Comparison of ENCODE assay signal across 22 cellular contexts in the genomic region with DNA sequence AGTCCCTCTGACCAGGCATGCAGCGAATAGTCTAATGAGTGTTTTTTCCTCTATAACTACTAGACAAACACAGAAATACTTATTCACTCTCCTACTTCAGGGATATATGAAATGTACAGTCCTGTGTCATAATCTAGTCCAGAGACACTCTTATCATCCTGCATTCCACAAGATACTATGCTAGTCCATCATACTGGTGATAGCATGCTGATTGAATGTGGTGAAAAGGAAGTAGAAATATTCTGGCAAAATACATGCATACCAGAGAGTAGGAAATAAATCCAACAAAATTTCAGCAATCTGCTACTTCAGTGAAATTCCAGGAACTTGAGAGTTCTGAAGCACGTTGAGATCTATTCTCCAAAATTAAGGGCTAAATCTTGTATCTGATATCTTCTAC.
DNase-seq lines count a peak whose midpoint lies in the region; ATAC-seq and TF ChIP-seq lines count a peak whose summit lies in the region.
"Had no signal": no experiment of that assay in that cellular context is flagged by ENCODE, and none has a peak within 500 bp of the region (broad histone marks: within the 10 kb centered on the region; RNA-seq: fewer than 3 reads in every experiment).

No MANE protein-coding gene starts in this region.

- no peak overlapping the region for H3K27ac ChIP-seq in lower lobe of right lung
- H3K27ac ChIP-seq: RWPE1, thyroid gland had no signal

- no peak overlapping the region for H3K27ac Mint-ChIP-seq in type B pancreatic cell
- H3K27ac Mint-ChIP-seq: activated CD4-positive, alpha-beta memory T cell treated with anti-CD3 and anti-CD28 coated beads, Interleukin-2, amount 10 ng/mL, durations not matched to agents 7 days and 5 days; activated naive CD8-positive, alpha-beta T cell; stimulated activated effector memory CD8-positive, alpha-beta T cell treated with anti-CD3 and anti-CD28 coated beads, Interleukin-12 subunit alpha, Interleukin-12 subunit beta, amount 100 ng/mL, for 72 hours; T-helper 1 cell treated with Interleukin-12 subunit alpha and Interleukin-12 subunit beta and Interleukin-4 antibody, amounts not matched to agents 30 μg/mL and 1 μg/mL, for 36 hours had no signal

- in situ Hi-C loops in ACHN (cut with HindIII; ENCODE audit: low pct_ligation_motif_present, low pct_unique_long_range_greater_than_20kb, low sequenced_read_pairs): no loop called here

- H3K4me3 ChIP-seq in AG10803 (ENCODE audit: low read length): no peak overlapping the region
- H3K4me3 ChIP-seq in lower lobe of right lung: no peak overlapping the region
- H3K4me3 ChIP-seq: thyroid gland had no signal

- H3K27me3 ChIP-seq in lower lobe of right lung (ENCODE audit: low read depth): no peaks in the 10 kb centered on the region
- H3K27me3 ChIP-seq: thyroid gland had no signal

- H3K4me1 Mint-ChIP-seq in type B pancreatic cell (ENCODE audit: unreplicated experiment): no peaks in the 10 kb centered on the region
- H3K4me1 Mint-ChIP-seq: activated CD4-positive, alpha-beta memory T cell treated with anti-CD3 and anti-CD28 coated beads, Interleukin-2, amount 10 ng/mL, durations not matched to agents 7 days and 5 days; stimulated activated effector memory CD8-positive, alpha-beta T cell treated with anti-CD3 and anti-CD28 coated beads, Interleukin-12 subunit alpha, Interleukin-12 subunit beta, amount 100 ng/mL, for 72 hours had no signal

- TF ChIP-seq CTCF in AG10803 (conservative IDR thresholded peaks at IDR 0.05; ENCODE audit: low read length) (no peak), lower lobe of right lung (IDR thresholded peaks at IDR 0.05) (no peak), type B pancreatic cell (conservative IDR thresholded peaks at IDR 0.05) (no peak)

- H3K4me1 ChIP-seq in lower lobe of right lung: peaks cover 16% of the 10 kb centered on the region
- H3K4me1 ChIP-seq: thyroid gland had no signal

- H3K9me3 Mint-ChIP-seq in type B pancreatic cell: no peaks in the 10 kb centered on the region
- H3K9me3 Mint-ChIP-seq: activated CD4-positive, alpha-beta memory T cell treated with anti-CD3 and anti-CD28 coated beads, Interleukin-2, amount 10 ng/mL, durations not matched to agents 7 days and 5 days had no signal

- no peaks in the 10 kb centered on the region for H3K36me3 Mint-ChIP-seq in type B pancreatic cell
- H3K36me3 Mint-ChIP-seq: activated naive CD8-positive, alpha-beta T cell; stimulated activated effector memory CD8-positive, alpha-beta T cell treated with anti-CD3 and anti-CD28 coated beads, Interleukin-12 subunit alpha, Interleukin-12 subunit beta, amount 100 ng/mL, for 72 hours had no signal

- ATAC-seq in lower lobe of right lung: peak; percentile 37 to 61
- ATAC-seq: left colon; stimulated activated effector memory CD8-positive, alpha-beta T cell treated with anti-CD3 and anti-CD28 coated beads, Interleukin-12 subunit alpha, Interleukin-12 subunit beta, amount 100 ng/mL, for 72 hours had no signal

- no peak overlapping the region for H3K4me3 Mint-ChIP-seq in type B pancreatic cell
- H3K4me3 Mint-ChIP-seq: activated CD4-positive, alpha-beta memory T cell treated with anti-CD3 and anti-CD28 coated beads, Interleukin-2, amount 10 ng/mL, durations not matched to agents 7 days and 5 days; activated naive CD8-positive, alpha-beta T cell; stimulated activated effector memory CD8-positive, alpha-beta T cell treated with anti-CD3 and anti-CD28 coated beads, Interleukin-12 subunit alpha, Interleukin-12 subunit beta, amount 100 ng/mL, for 72 hours; T-helper 1 cell treated with Interleukin-12 subunit alpha and Interleukin-12 subunit beta and Interleukin-4 antibody, amounts not matched to agents 30 μg/mL and 1 μg/mL, for 36 hours had no signal

- H3K27me3 Mint-ChIP-seq in type B pancreatic cell: no peaks in the 10 kb centered on the region
- H3K27me3 Mint-ChIP-seq: activated CD4-positive, alpha-beta memory T cell treated with anti-CD3 and anti-CD28 coated beads, Interleukin-2, amount 10 ng/mL, durations not matched to agents 7 days and 5 days; activated naive CD8-positive, alpha-beta T cell had no signal

- H3K36me3 ChIP-seq in lower lobe of right lung: no peaks in the 10 kb centered on the region
- H3K36me3 ChIP-seq: thyroid gland had no signal

- H3K9me3 ChIP-seq in lower lobe of right lung: no peaks in the 10 kb centered on the region
- H3K9me3 ChIP-seq: thyroid gland had no signal

- peak; percentile 81 for DNase-seq in AG10803 (ENCODE audit: low read depth)
- DNase-seq in HT1080 (ENCODE audit: low read depth): peak; percentile 10
- peak; percentile 4 for DNase-seq in fibroblast of gingiva (ENCODE audit: low read depth)
- no peak for DNase-seq in lower lobe of right lung
- no peak for DNase-seq in putamen (ENCODE audit: low spot score)
- no peak for DNase-seq in NCI-H526 treated with DMSO at 0.1 percent for 48 hours (lab: John Stamatoyannopoulos, UW)
- DNase-seq in type B pancreatic cell (ENCODE audit: extremely low spot score, unreplicated experiment): no peak
- DNase-seq in ACHN: no peak
- DNase-seq: activated CD4-positive, alpha-beta memory T cell treated with anti-CD3 and anti-CD28 coated beads, Interleukin-2, amount 10 ng/mL, durations not matched to agents 7 days and 5 days; activated T-cell treated with anti-CD3 and anti-CD28 coated beads, Interleukin-2, amount 50 U/mL, for 48 hours; central memory CD4-positive, alpha-beta T cell; DMS79 treated with DMSO at 0.1 percent for 48 hours; effector memory CD4-positive, alpha-beta T cell; left colon; NCI-H1694 treated with DMSO at 0.1 percent for 48 hours; NCI-H2227 treated with DMSO at 0.1 percent for 48 hours; stimulated activated CD4-positive, alpha-beta T cell treated with anti-CD3 and anti-CD28 coated beads, Interleukin-15, amount 100 ng/mL, for 24 hours; thyroid gland had no signal

- intact Hi-C loops in lower lobe of right lung (cut with DNase I): no loop called here

Comparison
In these comparisons a context has a peak if more than half of its experiments do, and no peak if none do; other contexts are left out.
1. DNase-seq: peak in AG10803 (single experiment), HT1080 (single experiment) and fibroblast of gingiva (single experiment); none in lower lobe of right lung (single experiment), putamen (single experiment), NCI-H526 treated with DMSO at 0.1 percent for 48 hours (single experiment), type B pancreatic cell (single experiment) and ACHN (single experiment).